ENCODE assay signal across 15 cellular contexts in genomic region chr6:15465212-15465611, GRCh38.
DNase-seq lines count a peak whose midpoint lies in the region; FAIRE-seq and TF ChIP-seq lines count a peak whose summit lies in the region.
"Had no signal": no experiment of that assay in that cellular context is flagged by ENCODE, and none has a peak within 500 bp of the region (broad histone marks: within the 10 kb centered on the region; RNA-seq: fewer than 3 reads in every experiment).

No MANE protein-coding gene starts in this region.

- TF ChIP-seq CTCF in astrocyte (IDR thresholded peaks at IDR 0.05; ENCODE audit: insufficient read depth, low read depth, low read length) = no peak
- TF ChIP-seq CTCF in endodermal cell (conservative IDR thresholded peaks at IDR 0.05) = no peak

- no peak overlapping the region for H2AFZ ChIP-seq in astrocyte (ENCODE audit: low read depth, low read length)

- H3K4me3 Mint-ChIP-seq in astrocyte (ENCODE audit: unreplicated experiment) (no peak overlapping the region), endodermal cell (no peak overlapping the region)
- H3K4me3 Mint-ChIP-seq: CD14-positive monocyte; CD8-positive, alpha-beta T cell; IgD-negative memory B cell had no signal

- peaks cover 4% of the 10 kb centered on the region for H3K4me1 ChIP-seq in astrocyte (ENCODE audit: insufficient read depth, low read length)
- H3K4me1 ChIP-seq in endodermal cell (ENCODE audit: control insufficient read depth, insufficient read depth, low read length) = peaks cover 19% of the 10 kb centered on the region

- peaks cover 46% of the 10 kb centered on the region for H3K79me2 ChIP-seq in astrocyte (ENCODE audit: insufficient read depth, low read length)

- WGBS in endodermal cell (ENCODE audit: insufficient coverage in 1 of 2, insufficient read length in 1 of 2), 2 experiments = 77 to 78% methylated on average over 5 to 6 of the region's 6 CpGs

- peak; percentile 14 for DNase-seq in ELR (ENCODE audit: low read depth)
- peak; percentile 18 for DNase-seq in HT1080 (ENCODE audit: low read depth)
- no peak for DNase-seq in astrocyte (ENCODE audit: low read depth)
- peak; percentile 23 for DNase-seq in endodermal cell
- no peak for DNase-seq in central memory CD4-positive, alpha-beta T cell
- DNase-seq in NK-92 treated with Interleukin-12 subunit alpha and Interleukin-12 subunit beta, amount 100 ng/mL, for 24 hours (lab: John Stamatoyannopoulos, UW) = no peak
- DNase-seq in LoVo (ENCODE audit: low spot score) = no peak
- DNase-seq: CD8-positive, alpha-beta T cell; DMS53 had no signal

- H3K27ac ChIP-seq in astrocyte (ENCODE audit: low read depth, low read length) (no peak overlapping the region), endodermal cell (ENCODE audit: low read depth, low read length) (no peak overlapping the region)
- H3K27ac ChIP-seq: KMS-11 had no signal

- H3K27me3 ChIP-seq in astrocyte (ENCODE audit: insufficient read depth, low read length) (no peaks in the 10 kb centered on the region), endodermal cell (ENCODE audit: control insufficient read depth, insufficient read depth, low read length, poor library complexity, severe bottlenecking) (no peaks in the 10 kb centered on the region)

- no peak overlapping the region for H3K4me2 ChIP-seq in astrocyte (ENCODE audit: low read length)
- H3K4me2 ChIP-seq: KMS-11 had no signal

- peaks cover 70% of the 10 kb centered on the region for H4K20me1 ChIP-seq in astrocyte (ENCODE audit: insufficient read depth, low read length)

- H3K4me1 Mint-ChIP-seq in astrocyte (ENCODE audit: low read depth, unreplicated experiment) = peaks cover 18% of the 10 kb centered on the region
- peaks cover 23% of the 10 kb centered on the region for H3K4me1 Mint-ChIP-seq in endodermal cell

- peak overlapping the region; percentile 29 for H3K27ac Mint-ChIP-seq in astrocyte (ENCODE audit: unreplicated experiment)
- no peak overlapping the region for H3K27ac Mint-ChIP-seq in endodermal cell

- no peaks in the 10 kb centered on the region for H3K27me3 Mint-ChIP-seq in astrocyte (ENCODE audit: low read depth, unreplicated experiment)
- peaks cover 20% of the 10 kb centered on the region for H3K27me3 Mint-ChIP-seq in endodermal cell (ENCODE audit: insufficient read depth)
- H3K27me3 Mint-ChIP-seq: IgD-negative memory B cell had no signal

- no peak overlapping the region for H3K4me3 ChIP-seq in astrocyte (ENCODE audit: insufficient read depth, low read depth, low read length)
- H3K4me3 ChIP-seq in endodermal cell (ENCODE audit: low read length) = no peak overlapping the region
- H3K4me3 ChIP-seq: GM12878 had no signal

- no peaks in the 10 kb centered on the region for H3K9me3 ChIP-seq in astrocyte (ENCODE audit: insufficient read depth, low read depth, low read length)
- no peaks in the 10 kb centered on the region for H3K9me3 ChIP-seq in endodermal cell (ENCODE audit: control insufficient read depth, low read length)

- H3K9ac ChIP-seq in astrocyte (ENCODE audit: low read length) = no peak overlapping the region
- H3K9ac ChIP-seq in endodermal cell (ENCODE audit: extremely low read depth, low read length, poor library complexity, severe bottlenecking) = no peak overlapping the region
- H3K9ac ChIP-seq: KMS-11 had no signal

- no peak for FAIRE-seq in astrocyte (lab: Jason Lieb, UNC)
- FAIRE-seq: GM12878, GM19239, H54 had no signal

- H3K36me3 ChIP-seq in astrocyte (ENCODE audit: insufficient read depth, low read length) (peaks cover 5% of the 10 kb centered on the region), endodermal cell (ENCODE audit: control insufficient read depth, insufficient read depth, low read length) (peaks cover 35% of the 10 kb centered on the region)

- H3K36me3 Mint-ChIP-seq in astrocyte (ENCODE audit: low read depth, unreplicated experiment) = peaks cover 9% of the 10 kb centered on the region
- peaks cover 22% of the 10 kb centered on the region for H3K36me3 Mint-ChIP-seq in endodermal cell (ENCODE audit: low read depth)

- H3K9me3 Mint-ChIP-seq in astrocyte (ENCODE audit: unreplicated experiment) = no peaks in the 10 kb centered on the region
- H3K9me3 Mint-ChIP-seq in endodermal cell = no peaks in the 10 kb centered on the region
- H3K9me3 Mint-ChIP-seq: CD14-positive monocyte; CD8-positive, alpha-beta T cell; IgD-negative memory B cell had no signal

Comparison
In these comparisons a context has a peak if more than half of its experiments do, and no peak if none do; other contexts are left out.
1. DNase-seq: peak in ELR (single experiment), HT1080 (single experiment) and endodermal cell (single experiment); none in astrocyte (single experiment), central memory CD4-positive, alpha-beta T cell (single experiment), NK-92 treated with Interleukin-12 subunit alpha and Interleukin-12 subunit beta, amount 100 ng/mL, for 24 hours (single experiment) and LoVo (single experiment).